Comparison of ENCODE assay signal across 8 cellular contexts in genomic region chr11:56887940-56888339, GRCh38.
"Had no signal": no experiment of that assay in that cellular context is flagged by ENCODE, and none has a peak within 500 bp of the region (broad histone marks: within the 10 kb centered on the region; RNA-seq: fewer than 3 reads in every experiment).

No MANE protein-coding gene starts in this region.

- H3K27ac ChIP-seq: HL-60, KMS-11 had no signal

- DNase-seq: IMR-90, KBM-7, KG1 had no signal

- FAIRE-seq: HepG2, HTR-8/SVneo, K562 had no signal

- ATAC-seq: HepG2, K562 had no signal

- H3K9ac ChIP-seq: KMS-11 had no signal

- H3K4me3 ChIP-seq: K562 had no signal

- H3K4me2 ChIP-seq: KMS-11 had no signal
